1 cellular context compared by ENCODE assay signal in genomic region chr10:17216217-17216900, GRCh38.
A peak's percentile ranks its signal among the peaks of the same experiment; 100 is the strongest.
TF ChIP-seq lines count a peak whose summit lies in the region.

No MANE protein-coding gene starts in this region.

TF ChIP-seq in HEK293, 187 proteins besides CTCF, POLR2A, EP300 and RAD21 (continued from another document):
- TF ChIP-seq ZNF10 (tag by site-specific recombination; IDR thresholded peaks at IDR 0.05) (0 out of 2 replicates have a peak, but pooled peaks have one; percentile 21), ZNF398 (tag by site-specific recombination; IDR thresholded peaks at IDR 0.05) (no peak), ZNF184 (tag by site-specific recombination; IDR thresholded peaks at IDR 0.05) (peak; percentile 52; the same call in 1 of the 2 replicates), ZNF707 (tag by site-specific recombination; IDR thresholded peaks at IDR 0.05) (no peak), ZNF521 (tag by site-specific recombination; IDR thresholded peaks at IDR 0.05) (no peak), ZBTB20 (tag by site-specific recombination; IDR thresholded peaks at IDR 0.05) (no peak), ZXDB (tag by site-specific recombination; IDR thresholded peaks at IDR 0.05) (peak; percentile 32), BCL11B (tag by site-specific recombination; IDR thresholded peaks at IDR 0.05; ENCODE audit: low read depth) (no peak), ZBTB21 (tag by site-specific recombination; IDR thresholded peaks at IDR 0.05) (no peak), YY2 (tag by site-specific recombination; IDR thresholded peaks at IDR 0.05) (no peak), MEIS1 (CRISPR knock-in tag; IDR thresholded peaks at IDR 0.05; ENCODE audit: borderline replicate concordance) (no peak), ZNF449 (tag by site-specific recombination; IDR thresholded peaks at IDR 0.05) (no peak), ZNF600 (tag by site-specific recombination; IDR thresholded peaks at IDR 0.05) (peak; percentile 85), ZNF426 (tag by site-specific recombination; IDR thresholded peaks at IDR 0.05) (no peak), ZFP37 (tag by site-specific recombination; IDR thresholded peaks at IDR 0.05) (no peak), ZNF324 (tag by site-specific recombination; IDR thresholded peaks at IDR 0.05) (0 out of 2 replicates have a peak, but pooled peaks have one; percentile 56)
- TF ChIP-seq, protein P1, sequence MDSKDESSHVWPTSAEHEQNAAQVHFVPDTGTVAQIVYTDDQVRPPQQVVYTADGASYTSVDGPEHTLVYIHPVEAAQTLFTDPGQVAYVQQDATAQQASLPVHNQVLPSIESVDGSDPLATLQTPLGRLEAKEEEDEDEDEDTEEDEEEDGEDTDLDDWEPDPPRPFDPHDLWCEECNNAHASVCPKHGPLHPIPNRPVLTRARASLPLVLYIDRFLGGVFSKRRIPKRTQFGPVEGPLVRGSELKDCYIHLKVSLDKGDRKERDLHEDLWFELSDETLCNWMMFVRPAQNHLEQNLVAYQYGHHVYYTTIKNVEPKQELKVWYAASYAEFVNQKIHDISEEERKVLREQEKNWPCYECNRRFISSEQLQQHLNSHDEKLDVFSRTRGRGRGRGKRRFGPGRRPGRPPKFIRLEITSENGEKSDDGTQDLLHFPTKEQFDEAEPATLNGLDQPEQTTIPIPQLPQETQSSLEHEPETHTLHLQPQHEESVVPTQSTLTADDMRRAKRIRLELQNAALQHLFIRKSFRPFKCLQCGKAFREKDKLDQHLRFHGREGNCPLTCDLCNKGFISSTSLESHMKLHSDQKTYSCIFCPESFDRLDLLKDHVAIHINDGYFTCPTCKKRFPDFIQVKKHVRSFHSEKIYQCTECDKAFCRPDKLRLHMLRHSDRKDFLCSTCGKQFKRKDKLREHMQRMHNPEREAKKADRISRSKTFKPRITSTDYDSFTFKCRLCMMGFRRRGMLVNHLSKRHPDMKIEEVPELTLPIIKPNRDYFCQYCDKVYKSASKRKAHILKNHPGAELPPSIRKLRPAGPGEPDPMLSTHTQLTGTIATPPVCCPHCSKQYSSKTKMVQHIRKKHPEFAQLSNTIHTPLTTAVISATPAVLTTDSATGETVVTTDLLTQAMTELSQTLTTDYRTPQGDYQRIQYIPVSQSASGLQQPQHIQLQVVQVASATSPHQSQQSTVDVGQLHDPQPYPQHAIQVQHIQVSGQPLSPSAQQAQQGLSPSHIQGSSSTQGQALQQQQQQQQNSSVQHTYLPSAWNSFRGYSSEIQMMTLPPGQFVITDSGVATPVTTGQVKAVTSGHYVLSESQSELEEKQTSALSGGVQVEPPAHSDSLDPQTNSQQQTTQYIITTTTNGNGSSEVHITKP (tag by site-specific recombination; IDR thresholded peaks at IDR 0.05), result 0 out of 2 replicates have a peak, but pooled peaks have one; percentile 19
